ENCODE assay signal across 23 cellular contexts in genomic region chr1:21351898-21352297, GRCh38.
DNase-seq lines count a peak whose midpoint lies in the region; ATAC-seq, FAIRE-seq and TF ChIP-seq lines count a peak whose summit lies in the region.
"Had no signal": no experiment of that assay in that cellular context is flagged by ENCODE, and none has a peak within 500 bp of the region (broad histone marks: within the 10 kb centered on the region; RNA-seq: fewer than 3 reads in every experiment).

No MANE protein-coding gene starts in this region.

- H3K4me1 ChIP-seq in A549, result no peaks in the 10 kb centered on the region; the same call in 2 of the 3 replicates
- no peaks in the 10 kb centered on the region for H3K4me1 ChIP-seq in HEK293 (ENCODE audit: control insufficient read depth, insufficient read depth, low read length)
- peaks cover 19 to 22% of the 10 kb centered on the region in 2 experiments; a peak in 4 of 5 replicates for H3K4me1 ChIP-seq in K562 (replicated peaks in 1 of 2; ENCODE audit: control insufficient read depth in 2 of 2, insufficient read depth in 2 of 2, low read length in 2 of 2)
- H3K4me1 ChIP-seq: Caco-2 had no signal

- no peak for TF ChIP-seq POLR2A in A549 (IDR thresholded peaks at IDR 0.05; ENCODE audit: low read length)
- TF ChIP-seq POLR2A in K562 (conservative IDR thresholded peaks at IDR 0.05), result no peak

- peak overlapping the region; percentile 54 for H3K27ac Mint-ChIP-seq in stimulated activated naive B cell treated with anti-CD40 and anti-IgM and Interleukin-4, amounts not matched to agents 10 μg/mL and 1 μg/mL and 100 μg/mL, for 72 hours
- H3K27ac Mint-ChIP-seq: B cell; CD4-positive, alpha-beta T cell; CD8-positive, alpha-beta T cell had no signal

- H2AFZ ChIP-seq in K562 (ENCODE audit: low read depth, low read length), result no peak overlapping the region

- DNase-seq in A549 (ENCODE audit: low read depth in 1 of 2, low spot score in 1 of 2), result no peak
- no peak for DNase-seq in K562 (ENCODE audit: extremely low read depth in 1 of 4, low spot score in 3 of 4)
- no peak for DNase-seq in stimulated activated naive B cell treated with anti-CD40 and anti-IgM and Interleukin-4, amounts not matched to agents 10 μg/mL and 1 μg/mL and 100 μg/mL, for 72 hours
- no peak for DNase-seq in activated naive CD4-positive, alpha-beta T cell treated with Interleukin-2 at 50 U/mL for 16 hours
- DNase-seq: 8988T; AML-193; Caco-2; Calu3; CD4-positive, alpha-beta T cell; CD8-positive, alpha-beta T cell; DMS79 treated with DMSO at 0.1 percent for 48 hours; GF-D8 had no signal

- no peaks in the 10 kb centered on the region for H3K9me3 ChIP-seq in A549
- H3K9me3 ChIP-seq in HEK293 (ENCODE audit: control insufficient read depth, insufficient read depth, low read depth, low read length), result no peaks in the 10 kb centered on the region
- H3K9me3 ChIP-seq in K562 (replicated peaks; ENCODE audit: control insufficient read depth, insufficient read depth, low read depth, low read length), result no peaks in the 10 kb centered on the region
- H3K9me3 ChIP-seq: BLaER1 treated with 17β-estradiol and CSF1 and Interleukin-3, amounts not matched to agents 10 nM and 100 nM; Caco-2 had no signal

- no peak overlapping the region for H3K27ac ChIP-seq in A549
- no peak overlapping the region for H3K27ac ChIP-seq in HEK293 (ENCODE audit: extremely low read depth, low read depth, low read length)
- no peak overlapping the region for H3K27ac ChIP-seq in K562 (ENCODE audit: extremely low read depth, low read depth, low read length)
- H3K27ac ChIP-seq: BLaER1 treated with 17β-estradiol and CSF1 and Interleukin-3, amounts not matched to agents 10 nM and 100 nM; C4-2B had no signal

- no peaks in the 10 kb centered on the region for H3K36me3 Mint-ChIP-seq in stimulated activated naive B cell treated with anti-CD40 and anti-IgM and Interleukin-4, amounts not matched to agents 10 μg/mL and 1 μg/mL and 100 μg/mL, for 72 hours
- H3K36me3 Mint-ChIP-seq: CD8-positive, alpha-beta T cell had no signal

- WGBS in A549 (ENCODE audit: missing lambda C conversion rate), result 56% methylated on average over 6 of the region's 6 CpGs
- WGBS in K562 (ENCODE audit: insufficient coverage, low coverage, missing lambda C conversion rate), result 34% methylated on average over 6 of the region's 6 CpGs

- CTCF ChIA-PET in A549 (lab: Yijun Ruan, JAX) (interaction anchor here (1.1 to 2.7 kb wide), 3 partner anchors 17 to 135 kb away, joined by 4 to 20 read pairs (median 5); no protein-coding TSS in a partner anchor), HEK293 (lab: Yijun Ruan, JAX) (interaction anchor here (0.6 to 3.4 kb wide), 3 partner anchors 12 to 120 kb away, joined by 3 to 21 read pairs (median 18); no protein-coding TSS in a partner anchor), K562 (lab: Yijun Ruan, JAX; ENCODE audit: low intra/inter-chr PET ratio) (interaction anchor here (0.6 kb wide), 1 partner anchor 215 kb away, joined by 4 read pairs; no protein-coding TSS in a partner anchor)

- in situ Hi-C loops in K562 (cut with MboI), result no loop called here

- POLR2A ChIA-PET in A549 (lab: Yijun Ruan, JAX), result no interaction called here
- POLR2A ChIA-PET in HEK293 (lab: Yijun Ruan, JAX), result no interaction called here
- POLR2A ChIA-PET in K562 (lab: Yijun Ruan, JAX), result interaction anchor here (0.6 to 0.7 kb wide), 2 partner anchors 14 to 83 kb away, joined by 3 read pairs; no protein-coding TSS in a partner anchor

- H3K4me1 Mint-ChIP-seq in stimulated activated naive B cell treated with anti-CD40 and anti-IgM and Interleukin-4, amounts not matched to agents 10 μg/mL and 1 μg/mL and 100 μg/mL, for 72 hours, result peaks cover 0 to 4% of the 10 kb centered on the region in 2 donors
- H3K4me1 Mint-ChIP-seq: B cell had no signal

- no peaks in the 10 kb centered on the region for H3K9me1 ChIP-seq in K562 (ENCODE audit: control insufficient read depth, insufficient read depth, low read length)

- H4K20me1 ChIP-seq in K562 (replicated peaks; ENCODE audit: control insufficient read depth, insufficient read depth, low read length), result no peaks in the 10 kb centered on the region
- H4K20me1 ChIP-seq: BLaER1 treated with 17β-estradiol and CSF1 and Interleukin-3, amounts not matched to agents 10 nM and 100 nM had no signal

- H3K4me2 ChIP-seq in A549, result no peak overlapping the region
- no peak overlapping the region for H3K4me2 ChIP-seq in K562 (ENCODE audit: insufficient read depth, low read length)
- H3K4me2 ChIP-seq: BLaER1 treated with 17β-estradiol and CSF1 and Interleukin-3, amounts not matched to agents 10 nM and 100 nM had no signal

- no peaks in the 10 kb centered on the region for H3K27me3 ChIP-seq in K562 (ENCODE audit: control insufficient read depth in 2 of 2, insufficient read depth in 2 of 2, low read length in 2 of 2)

- intact Hi-C loops in K562 (cut with micrococcal nuclease), result no loop called here

- H3K4me3 ChIP-seq in A549 (no peak overlapping the region), HEK293 (ENCODE audit: low read depth, low read length) (no peak overlapping the region), K562 (no peak overlapping the region)
- H3K4me3 ChIP-seq: BLaER1 treated with 17β-estradiol and CSF1 and Interleukin-3, amounts not matched to agents 10 nM and 100 nM had no signal

- TF ChIP-seq CTCF in A549 (IDR thresholded peaks at IDR 0.05), result no peak
- TF ChIP-seq CTCF in HEK293 (tag by site-specific recombination; IDR thresholded peaks at IDR 0.05), result no peak
- no peak for TF ChIP-seq CTCF in K562 (IDR thresholded peaks at IDR 0.05 in 2 of 3, conservative IDR thresholded peaks at IDR 0.05 in 1 of 3; ENCODE audit: insufficient read depth in 2 of 3, low read depth in 1 of 3, low read length in 3 of 3)

- no peaks in the 10 kb centered on the region for H3K27me3 Mint-ChIP-seq in stimulated activated naive B cell treated with anti-CD40 and anti-IgM and Interleukin-4, amounts not matched to agents 10 μg/mL and 1 μg/mL and 100 μg/mL, for 72 hours
- H3K27me3 Mint-ChIP-seq: B cell; CD4-positive, alpha-beta T cell had no signal

- no TSS peak for BruUV-seq in K562 (replicated peaks; lab: Mats Ljungman, UMichigan)

- no peak for TF ChIP-seq RAD21 in A549 (conservative IDR thresholded peaks at IDR 0.05 in 1 of 2, IDR thresholded peaks at IDR 0.05 in 1 of 2)
- TF ChIP-seq RAD21 in K562 (CRISPR knock-in tag; conservative IDR thresholded peaks at IDR 0.05 in 1 of 2, IDR thresholded peaks at IDR 0.05 in 1 of 2), result no peak

- TF ChIP-seq EP300 in A549 (IDR thresholded peaks at IDR 0.05), result no peak
- TF ChIP-seq EP300 in K562 (IDR thresholded peaks at IDR 0.05; ENCODE audit: low read length), result no peak

- no peaks in the 10 kb centered on the region for H3K79me2 ChIP-seq in K562 (ENCODE audit: control insufficient read depth, insufficient read depth, low read length)

- FAIRE-seq in A549 (lab: Jason Lieb, UNC) (no peak), K562 (lab: Jason Lieb, UNC) (no peak)
- FAIRE-seq: A204.1, D721Med, G401.6, GM12891, GM19239 had no signal

- H3K9ac ChIP-seq in K562 (ENCODE audit: insufficient read depth in 1 of 2, low read depth in 2 of 2, low read length in 2 of 2), result peak overlapping the region in 1 of 2 experiments; percentile 10; a peak in 1 of 4 replicates
- H3K9ac ChIP-seq: BLaER1 treated with 17β-estradiol and CSF1 and Interleukin-3, amounts not matched to agents 10 nM and 100 nM had no signal

- no peak for ATAC-seq in A549
- ATAC-seq in K562, result no peak
- no peak for ATAC-seq in stimulated activated naive B cell treated with anti-CD40 and anti-IgM and Interleukin-4, amounts not matched to agents 10 μg/mL and 1 μg/mL and 100 μg/mL, for 72 hours (replicated peaks)
- ATAC-seq in GM21825 (IDR thresholded peaks at IDR 0.05; ENCODE audit: unreplicated experiment), result no peak
- ATAC-seq in GM19452 (IDR thresholded peaks at IDR 0.05; ENCODE audit: unreplicated experiment), result no peak
- ATAC-seq: CD8-positive, alpha-beta T cell had no signal

- H3K4me3 Mint-ChIP-seq in stimulated activated naive B cell treated with anti-CD40 and anti-IgM and Interleukin-4, amounts not matched to agents 10 μg/mL and 1 μg/mL and 100 μg/mL, for 72 hours, result no peak overlapping the region
- H3K4me3 Mint-ChIP-seq: B cell; CD4-positive, alpha-beta T cell; CD8-positive, alpha-beta T cell had no signal

- H3K36me3 ChIP-seq in HEK293 (ENCODE audit: control insufficient read depth in 2 of 2, insufficient read depth in 1 of 2, low read length in 2 of 2), result no peaks in the 10 kb centered on the region
- H3K36me3 ChIP-seq in K562 (ENCODE audit: control insufficient read depth, insufficient read depth, low read length), result no peaks in the 10 kb centered on the region
- H3K36me3 ChIP-seq: BLaER1 treated with 17β-estradiol and CSF1 and Interleukin-3, amounts not matched to agents 10 nM and 100 nM had no signal

- H3K9me3 Mint-ChIP-seq in stimulated activated naive B cell treated with anti-CD40 and anti-IgM and Interleukin-4, amounts not matched to agents 10 μg/mL and 1 μg/mL and 100 μg/mL, for 72 hours, result no peaks in the 10 kb centered on the region
- H3K9me3 Mint-ChIP-seq: CD4-positive, alpha-beta T cell; CD8-positive, alpha-beta T cell had no signal

TF ChIP-seq in A549, 52 proteins besides CTCF, POLR2A, EP300 and RAD21:
- TF ChIP-seq MAX (IDR thresholded peaks at IDR 0.05) (no peak), MAFK (IDR thresholded peaks at IDR 0.05; ENCODE audit: partially characterized antibody) (peak; percentile 83)
TF ChIP-seq in A549: peak in this region for 1.

TF ChIP-seq in HEK293, 187 proteins besides CTCF, POLR2A, EP300 and RAD21 (continues in another document):
- TF ChIP-seq ZNF155 (tag by site-specific recombination; IDR thresholded peaks at IDR 0.05) (no peak), ZNF548 (tag by site-specific recombination; IDR thresholded peaks at IDR 0.05) (no peak), GLIS2 (tag by site-specific recombination; IDR thresholded peaks at IDR 0.05) (no peak)

TF ChIP-seq in K562, 482 proteins besides CTCF, POLR2A, EP300 and RAD21 (continues in another document):
- TF ChIP-seq ZNF445 (CRISPR knock-in tag; IDR thresholded peaks at IDR 0.05; ENCODE audit: low read depth) (no peak), ZNF133 (CRISPR knock-in tag; IDR thresholded peaks at IDR 0.05) (no peak), GTF2B (IDR thresholded peaks at IDR 0.05; ENCODE audit: extremely low read depth, insufficient read length) (no peak), C11orf30 (IDR thresholded peaks at IDR 0.05; ENCODE audit: low read depth) (peak; percentile 33; the same call in 1 of the 2 replicates), ZNF316 (IDR thresholded peaks at IDR 0.05) (peak; percentile 42)
